In the genomic region with DNA sequence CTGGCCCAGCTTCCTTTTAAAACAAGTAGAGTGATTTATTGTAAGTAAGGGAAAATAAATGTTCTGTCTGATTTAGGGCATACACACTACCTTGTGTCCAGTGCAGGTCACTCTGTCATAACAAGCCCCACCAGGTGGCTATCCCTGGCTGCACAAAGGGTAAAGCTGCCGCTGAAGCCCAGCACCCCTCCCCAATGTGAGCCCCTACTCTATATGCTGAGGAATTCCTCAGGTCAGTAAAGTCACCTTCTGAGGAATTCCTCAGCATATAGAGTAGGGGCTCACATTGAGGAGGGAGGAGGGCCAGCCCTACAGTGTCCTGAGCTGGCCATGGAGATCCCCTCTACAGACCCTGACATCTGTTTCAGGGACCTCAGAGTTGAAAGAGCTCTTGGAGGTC, we compare ENCODE assay signal across 17 cellular contexts.
"Had no signal": no experiment of that assay in that cellular context is flagged by ENCODE, and none has a peak within 500 bp of the region (broad histone marks: within the 10 kb centered on the region; RNA-seq: fewer than 3 reads in every experiment).

No MANE protein-coding gene starts in this region.

- H3K27ac ChIP-seq: brain microvascular endothelial cell, cardiac muscle cell, PC-9 had no signal

- H2AFZ ChIP-seq: PC-9 had no signal

- H3K36me3 Mint-ChIP-seq: activated CD4-positive, alpha-beta memory T cell treated with anti-CD3 and anti-CD28 coated beads for 36 hours; activated naive CD8-positive, alpha-beta T cell treated with anti-CD3 and anti-CD28 coated beads for 36 hours had no signal

- H3K36me3 ChIP-seq: brain microvascular endothelial cell, cardiac muscle cell had no signal

- H3K27me3 ChIP-seq: cardiac muscle cell had no signal

- H3K27ac Mint-ChIP-seq: activated B cell treated with CpG ODN at 0.5 μM for 24 hours; activated CD4-positive, alpha-beta memory T cell treated with anti-CD3 and anti-CD28 coated beads for 36 hours; activated CD4-positive, alpha-beta T cell treated with anti-CD3 and anti-CD28 coated beads, Interleukin-2, amount 10 ng/mL, durations not matched to agents 24 days and 14 days; activated naive CD4-positive, alpha-beta T cell treated with anti-CD3 and anti-CD28 coated beads for 36 hours; activated naive CD8-positive, alpha-beta T cell treated with anti-CD3 and anti-CD28 coated beads for 36 hours; activated T-helper 17 cell treated with anti-CD3 and anti-CD28 coated beads, Interleukin-2, amount 50 U/mL, for 72 hours; T-helper 17 cell had no signal

- H3K4me3 ChIP-seq: cardiac muscle cell, PC-9 had no signal

- DNase-seq: activated B cell treated with CpG ODN at 0.5 μM for 24 hours; activated CD4-positive, alpha-beta memory T cell treated with anti-CD3 and anti-CD28 coated beads for 36 hours; activated CD4-positive, alpha-beta T cell treated with anti-CD3 and anti-CD28 coated beads for 1 hour; activated CD8-positive, alpha-beta memory T cell treated with anti-CD3 and anti-CD28 coated beads for 24 hours; activated gamma-delta T cell; activated naive CD4-positive, alpha-beta T cell treated with anti-CD3 and anti-CD28 coated beads for 36 hours; activated naive CD8-positive, alpha-beta T cell treated with anti-CD3 and anti-CD28 coated beads for 36 hours; activated T-cell treated with anti-CD3 and anti-CD28 coated beads, Interleukin-2, amount 50 U/mL, for 48 hours; NCI-H1436 treated with DMSO at 0.1 percent for 48 hours; SIG-M5; T-helper 17 cell; T-helper 9 cell had no signal

- H3K4me1 Mint-ChIP-seq: activated B cell treated with CpG ODN at 0.5 μM for 24 hours; activated T-helper 17 cell treated with anti-CD3 and anti-CD28 coated beads, Interleukin-2, amount 50 U/mL, for 72 hours; T-helper 17 cell had no signal

- H3K9me3 Mint-ChIP-seq: activated B cell treated with CpG ODN at 0.5 μM for 24 hours; activated CD4-positive, alpha-beta memory T cell treated with anti-CD3 and anti-CD28 coated beads for 36 hours; activated CD4-positive, alpha-beta T cell treated with anti-CD3 and anti-CD28 coated beads, Interleukin-2, amount 10 ng/mL, durations not matched to agents 24 days and 14 days; activated naive CD4-positive, alpha-beta T cell treated with anti-CD3 and anti-CD28 coated beads for 36 hours; activated naive CD8-positive, alpha-beta T cell treated with anti-CD3 and anti-CD28 coated beads for 36 hours; activated T-helper 17 cell treated with anti-CD3 and anti-CD28 coated beads, Interleukin-2, amount 50 U/mL, for 72 hours had no signal

- H3K4me2 ChIP-seq: PC-9 had no signal

- H3K4me3 Mint-ChIP-seq: activated B cell treated with CpG ODN at 0.5 μM for 24 hours; activated CD4-positive, alpha-beta memory T cell treated with anti-CD3 and anti-CD28 coated beads for 36 hours; activated CD4-positive, alpha-beta T cell treated with anti-CD3 and anti-CD28 coated beads, Interleukin-2, amount 10 ng/mL, durations not matched to agents 24 days and 14 days; activated naive CD4-positive, alpha-beta T cell treated with anti-CD3 and anti-CD28 coated beads for 36 hours; activated naive CD8-positive, alpha-beta T cell treated with anti-CD3 and anti-CD28 coated beads for 36 hours; activated T-helper 17 cell treated with anti-CD3 and anti-CD28 coated beads, Interleukin-2, amount 50 U/mL, for 72 hours; T-helper 17 cell had no signal
